In genomic region chr11:44861829-44862545, GRCh38 we compare ENCODE assay signal across 9 cellular contexts.
DNase-seq lines count a peak whose midpoint lies in the region; ATAC-seq and TF ChIP-seq lines count a peak whose summit lies in the region.
"Had no signal": no experiment of that assay in that cellular context is flagged by ENCODE, and none has a peak within 500 bp of the region (broad histone marks: within the 10 kb centered on the region; RNA-seq: fewer than 3 reads in every experiment).

No MANE protein-coding gene starts in this region.

- H3K27me3 Mint-ChIP-seq in mesothelial cell of epicardium (ENCODE audit: low read depth) = no peaks in the 10 kb centered on the region

- no peak overlapping the region for H3K4me3 Mint-ChIP-seq in mesothelial cell of epicardium
- H3K4me3 Mint-ChIP-seq: naive B cell had no signal

- H3K36me3 Mint-ChIP-seq in mesothelial cell of epicardium = no peaks in the 10 kb centered on the region
- H3K36me3 Mint-ChIP-seq: naive B cell had no signal

- in situ Hi-C loops in GM13976 (cut with MboI; ENCODE audit: low sequenced_read_pairs, unreplicated experiment) = no loop called here

- ATAC-seq in HG02678 (IDR thresholded peaks at IDR 0.05; ENCODE audit: unreplicated experiment) = peak; percentile 100

- peak overlapping the region; percentile 59 for H3K27ac Mint-ChIP-seq in mesothelial cell of epicardium
- H3K27ac Mint-ChIP-seq: naive B cell had no signal

- H3K4me1 Mint-ChIP-seq in mesothelial cell of epicardium = peaks cover 20% of the 10 kb centered on the region

- peak; percentile 87 for DNase-seq in GM13976 (ENCODE audit: low spot score)
- DNase-seq in NCI-H2107 treated with DMSO at 0.1 percent for 48 hours (lab: John Stamatoyannopoulos, UW; ENCODE audit: unreplicated experiment) = peak; percentile 35
- DNase-seq in activated CD4-positive, alpha-beta T cell treated with anti-CD3 and anti-CD28 coated beads, Interleukin-2, amount 50 U/mL, for 48 hours = peak; percentile 83 to 91
- DNase-seq in effector CD4-positive, alpha-beta T cell = peak; percentile 47
- DNase-seq in mesothelial cell of epicardium (ENCODE audit: low spot score in 2 of 2, unreplicated experiment in 2 of 2) = peak in 1 of 2 experiments; percentile 71
- DNase-seq in stimulated activated CD8-positive, alpha-beta memory T cell treated with anti-CD3 and anti-CD28 coated beads, Interleukin-7, amount 100 ng/mL, for 4 hours (ENCODE audit: low read depth in 2 of 2) = peak; percentile 81
- no peak for DNase-seq in NCI-H1105 (lab: John Stamatoyannopoulos, UW)
- DNase-seq: naive B cell had no signal

- TF ChIP-seq CTCF in GM13976 (IDR thresholded peaks at IDR 0.05; ENCODE audit: borderline replicate concordance, control extremely low read depth, extremely low read depth, insufficient read depth, missing control alignments) = no peak
- no peak for TF ChIP-seq CTCF in mesothelial cell of epicardium (IDR thresholded peaks at IDR 0.05; ENCODE audit: unreplicated experiment)

- H3K9me3 Mint-ChIP-seq in mesothelial cell of epicardium = no peaks in the 10 kb centered on the region
- H3K9me3 Mint-ChIP-seq: naive B cell had no signal
